In genomic region chr16:18956658-18957241, GRCh38 we compare ENCODE assay signal across 1 cellular context. TPM values are rescaled to one million over a fixed set of nuclear protein-coding genes. Genes with fewer than 3 reads are reported as not detected.
"Had no signal": no experiment of that assay in that cellular context is flagged by ENCODE, and none has a peak within 500 bp of the region (broad histone marks: within the 10 kb centered on the region; RNA-seq: fewer than 3 reads in every experiment).

No MANE protein-coding gene starts in this region.

RNA-seq across cellular contexts. Expression of gene TMC7, which starts 27.0 kb away (rescaled TPM):
- total RNA-seq: activated naive CD4-positive, alpha-beta T cell treated with anti-CD3 and anti-CD28 coated beads, Interleukin-2, amount 50 U/mL, for 72 hours had no signal
